ENCODE assay signal across 14 cellular contexts in the genomic region with DNA sequence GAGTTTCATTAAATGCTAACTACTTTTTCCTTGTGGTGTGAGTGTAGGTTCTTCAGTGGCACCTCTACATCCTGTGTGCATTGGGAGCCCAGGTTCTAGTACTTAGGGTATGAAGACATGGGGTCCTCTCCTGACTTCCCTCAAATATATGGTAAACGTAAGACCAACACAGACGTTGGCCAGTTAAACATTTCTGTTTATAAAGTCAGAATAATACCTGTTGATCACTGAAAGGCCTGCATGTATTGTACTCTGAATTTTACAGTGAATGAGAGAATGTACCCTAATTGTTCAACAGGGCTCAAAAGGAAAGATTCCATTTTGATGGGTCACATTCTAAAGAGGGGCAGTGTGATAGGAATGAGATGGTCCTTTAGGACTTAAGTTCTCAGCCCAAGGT. TPM values are rescaled to one million over a fixed set of nuclear protein-coding genes. Genes with fewer than 3 reads are reported as not detected.
DNase-seq lines count a peak whose midpoint lies in the region; ATAC-seq and TF ChIP-seq lines count a peak whose summit lies in the region.
"Had no signal": no experiment of that assay in that cellular context is flagged by ENCODE, and none has a peak within 500 bp of the region (broad histone marks: within the 10 kb centered on the region; RNA-seq: fewer than 3 reads in every experiment).

No MANE protein-coding gene starts in this region.

- TF ChIP-seq CTCF in KMS-11 (conservative IDR thresholded peaks at IDR 0.05; ENCODE audit: low read depth, low read length) (no peak), progenitor cell of endocrine pancreas (IDR thresholded peaks at IDR 0.05; ENCODE audit: unreplicated experiment) (no peak)

- H3K4me1 Mint-ChIP-seq in activated CD8-positive, alpha-beta memory T cell treated with anti-CD3 and anti-CD28 coated beads, Interleukin-2, amount 10 ng/mL, durations not matched to agents 7 days and 5 days = peaks cover 58% of the 10 kb centered on the region
- peaks cover 39% of the 10 kb centered on the region for H3K4me1 Mint-ChIP-seq in activated T-helper 17 cell treated with anti-CD3 and anti-CD28 coated beads, Interleukin-2, amount 50 U/mL, for 72 hours
- peaks cover 38% of the 10 kb centered on the region for H3K4me1 Mint-ChIP-seq in progenitor cell of endocrine pancreas (ENCODE audit: low read depth)

- H3K4me1 ChIP-seq in KMS-11 (ENCODE audit: low read depth, poor library complexity, severe bottlenecking) = peaks cover 48% of the 10 kb centered on the region

- H3K27me3 ChIP-seq in KMS-11 (ENCODE audit: insufficient read depth, low read depth) = no peaks in the 10 kb centered on the region
- H3K27me3 ChIP-seq: thyroid gland had no signal

- H3K27ac ChIP-seq in KMS-11 = peak overlapping the region; percentile 89; the same call in 1 of the 2 replicates

- peaks cover 21% of the 10 kb centered on the region; the same call in 1 of the 2 replicates for H3K36me3 ChIP-seq in KMS-11 (ENCODE audit: insufficient read depth)

- DNase-seq in activated CD8-positive, alpha-beta memory T cell treated with anti-CD3 and anti-CD28 coated beads, Interleukin-2, amount 10 ng/mL, durations not matched to agents 7 days and 5 days = no peak
- DNase-seq in activated CD8-positive, alpha-beta memory T cell treated with anti-CD3 and anti-CD28 coated beads, Interleukin-2, amount 50 U/mL, for 4 hours = no peak
- DNase-seq in progenitor cell of endocrine pancreas (ENCODE audit: low spot score, unreplicated experiment) (no peak), NCI-H2081 treated with DMSO at 0.1 percent for 48 hours (lab: John Stamatoyannopoulos, UW) (no peak), superior temporal gyrus (ENCODE audit: extremely low spot score) (no peak)
- DNase-seq: hypothalamus, mammary epithelial cell, MV-4-11, NCI-H446 treated with DMSO at 0.1 percent for 48 hours, retina, thyroid gland had no signal

- H3K4me2 ChIP-seq in KMS-11 = peak overlapping the region; percentile 66; the same call in 1 of the 2 replicates

- H3K4me3 ChIP-seq in KMS-11 (IDR thresholded peaks at IDR 0.05; ENCODE audit: insufficient read depth, low read depth, low read length) = no peak overlapping the region
- H3K4me3 ChIP-seq: thyroid gland had no signal

- no peaks in the 10 kb centered on the region for H3K9me3 Mint-ChIP-seq in activated CD8-positive, alpha-beta memory T cell treated with anti-CD3 and anti-CD28 coated beads, Interleukin-2, amount 10 ng/mL, durations not matched to agents 7 days and 5 days (ENCODE audit: low read depth)
- H3K9me3 Mint-ChIP-seq in activated T-helper 17 cell treated with anti-CD3 and anti-CD28 coated beads, Interleukin-2, amount 50 U/mL, for 72 hours = peaks cover 1% of the 10 kb centered on the region
- peaks cover under 1% of the 10 kb centered on the region for H3K9me3 Mint-ChIP-seq in progenitor cell of endocrine pancreas (ENCODE audit: low read depth)

- H3K36me3 Mint-ChIP-seq in activated CD8-positive, alpha-beta memory T cell treated with anti-CD3 and anti-CD28 coated beads, Interleukin-2, amount 10 ng/mL, durations not matched to agents 7 days and 5 days = peaks cover 59% of the 10 kb centered on the region
- peaks cover 95% of the 10 kb centered on the region for H3K36me3 Mint-ChIP-seq in activated T-helper 17 cell treated with anti-CD3 and anti-CD28 coated beads, Interleukin-2, amount 50 U/mL, for 72 hours (ENCODE audit: low read depth)
- H3K36me3 Mint-ChIP-seq in progenitor cell of endocrine pancreas (ENCODE audit: insufficient read depth) = peaks cover 32% of the 10 kb centered on the region

- ATAC-seq in activated CD8-positive, alpha-beta memory T cell treated with anti-CD3 and anti-CD28 coated beads, Interleukin-2, amount 10 ng/mL, durations not matched to agents 7 days and 5 days = no peak
- ATAC-seq in activated T-helper 17 cell treated with anti-CD3 and anti-CD28 coated beads, Interleukin-2, amount 50 U/mL, for 72 hours (replicated peaks) = no peak
- ATAC-seq in esophagus mucosa = no peak

- CTCF ChIA-PET in activated CD8-positive, alpha-beta memory T cell treated with anti-CD3 and anti-CD28 coated beads, Interleukin-2, amount 10 ng/mL, durations not matched to agents 7 days and 5 days (lab: Charles Lee) = no interaction called here

- H3K79me2 ChIP-seq in KMS-11 (ENCODE audit: insufficient read depth, low read depth) = peaks cover 41% of the 10 kb centered on the region

- no peak overlapping the region for H2AFZ ChIP-seq in KMS-11 (ENCODE audit: low read depth)

- peak overlapping the region; percentile 93 for H3K27ac Mint-ChIP-seq in activated CD8-positive, alpha-beta memory T cell treated with anti-CD3 and anti-CD28 coated beads, Interleukin-2, amount 10 ng/mL, durations not matched to agents 7 days and 5 days
- H3K27ac Mint-ChIP-seq in activated T-helper 17 cell treated with anti-CD3 and anti-CD28 coated beads, Interleukin-2, amount 50 U/mL, for 72 hours = peak overlapping the region; percentile 90
- peak overlapping the region; percentile 5 for H3K27ac Mint-ChIP-seq in progenitor cell of endocrine pancreas

- H3K9ac ChIP-seq in KMS-11 = no peak overlapping the region

- H4K20me1 ChIP-seq in KMS-11 (ENCODE audit: insufficient read depth) = no peaks in the 10 kb centered on the region

- H3K4me3 Mint-ChIP-seq in activated CD8-positive, alpha-beta memory T cell treated with anti-CD3 and anti-CD28 coated beads, Interleukin-2, amount 10 ng/mL, durations not matched to agents 7 days and 5 days = peak overlapping the region; percentile 95
- H3K4me3 Mint-ChIP-seq in activated T-helper 17 cell treated with anti-CD3 and anti-CD28 coated beads, Interleukin-2, amount 50 U/mL, for 72 hours = peak overlapping the region; percentile 98
- peak overlapping the region; percentile 21 for H3K4me3 Mint-ChIP-seq in progenitor cell of endocrine pancreas (ENCODE audit: low read depth)

- no peaks in the 10 kb centered on the region for H3K27me3 Mint-ChIP-seq in activated CD8-positive, alpha-beta memory T cell treated with anti-CD3 and anti-CD28 coated beads, Interleukin-2, amount 10 ng/mL, durations not matched to agents 7 days and 5 days
- no peaks in the 10 kb centered on the region for H3K27me3 Mint-ChIP-seq in activated T-helper 17 cell treated with anti-CD3 and anti-CD28 coated beads, Interleukin-2, amount 50 U/mL, for 72 hours
- no peaks in the 10 kb centered on the region for H3K27me3 Mint-ChIP-seq in progenitor cell of endocrine pancreas

RNA-seq across cellular contexts. Expression of a gene that starts 3.2 kb away (rescaled TPM):
- total RNA-seq in activated CD8-positive, alpha-beta memory T cell treated with anti-CD3 and anti-CD28 coated beads, Interleukin-2, amount 10 ng/mL, durations not matched to agents 7 days and 5 days = 100 to 1,000 TPM; 715 to 800 TPM
- 1,000 to 10,000 TPM; 1,241 to 1,415 TPM for total RNA-seq in activated T-helper 17 cell treated with anti-CD3 and anti-CD28 coated beads, Interleukin-2, amount 50 U/mL, for 72 hours
- total RNA-seq in progenitor cell of endocrine pancreas (731 and 748 TPM in 2 replicates), esophagus mucosa (1,154 TPM)

RNA-seq across cellular contexts. Expression of a gene that starts 3.4 kb away (rescaled TPM):
- 10 to 100 TPM; 32.1 to 42.4 TPM for total RNA-seq in activated CD8-positive, alpha-beta memory T cell treated with anti-CD3 and anti-CD28 coated beads, Interleukin-2, amount 10 ng/mL, durations not matched to agents 7 days and 5 days
- total RNA-seq in activated T-helper 17 cell treated with anti-CD3 and anti-CD28 coated beads, Interleukin-2, amount 50 U/mL, for 72 hours = 10 to 100 TPM; 15.2 to 19.9 TPM
- total RNA-seq in progenitor cell of endocrine pancreas = 9.2 and 9.4 TPM in 2 replicates
- 11.8 TPM for total RNA-seq in esophagus mucosa

Comparison
In these comparisons a context has a peak if more than half of its experiments do, and no peak if none do; other contexts are left out.
1. H3K27ac Mint-ChIP-seq: peak in every context shown above with its lines; median percentile 93 in activated CD8-positive, alpha-beta memory T cell treated with anti-CD3 and anti-CD28 coated beads, Interleukin-2, amount 10 ng/mL, durations not matched to agents 7 days and 5 days; 90 in activated T-helper 17 cell treated with anti-CD3 and anti-CD28 coated beads, Interleukin-2, amount 50 U/mL, for 72 hours; 5 in progenitor cell of endocrine pancreas.
2. H3K4me3 Mint-ChIP-seq: peak in every context shown above with its lines; median percentile 98 in activated T-helper 17 cell treated with anti-CD3 and anti-CD28 coated beads, Interleukin-2, amount 50 U/mL, for 72 hours; 95 in activated CD8-positive, alpha-beta memory T cell treated with anti-CD3 and anti-CD28 coated beads, Interleukin-2, amount 10 ng/mL, durations not matched to agents 7 days and 5 days; 21 in progenitor cell of endocrine pancreas.